ENCODE assay signal across 15 cellular contexts in genomic region chr1:26286064-26286416, GRCh38. TPM values are rescaled to one million over a fixed set of nuclear protein-coding genes. Genes with fewer than 3 reads are reported as not detected.
DNase-seq lines count a peak whose midpoint lies in the region; ATAC-seq, FAIRE-seq and TF ChIP-seq lines count a peak whose summit lies in the region.
"Had no signal": no experiment of that assay in that cellular context is flagged by ENCODE, and none has a peak within 500 bp of the region (broad histone marks: within the 10 kb centered on the region; RNA-seq: fewer than 3 reads in every experiment).

No MANE protein-coding gene starts in this region.

- ATAC-seq in CD8-positive, alpha-beta T cell = no peak
- ATAC-seq in gastrocnemius medialis = no peak

- H4K20me1 ChIP-seq in KMS-11 (ENCODE audit: insufficient read depth) = no peaks in the 10 kb centered on the region

- no peak for TF ChIP-seq POLR2A in gastrocnemius medialis (IDR thresholded peaks at IDR 0.05)

- H3K27ac ChIP-seq in CD8-positive, alpha-beta T cell (ENCODE audit: low read depth, low read length) = peak overlapping the region; percentile 83
- H3K27ac ChIP-seq in KMS-11 (no peak overlapping the region), caudate nucleus (ENCODE audit: low read depth, low read length) (peak overlapping the region; percentile 62), gastrocnemius medialis (peak overlapping the region; percentile 89 to 98 (median 93))
- H3K27ac ChIP-seq: hepatocyte had no signal

- H2AFZ ChIP-seq in KMS-11 (ENCODE audit: low read depth) = no peak overlapping the region
- H2AFZ ChIP-seq: hepatocyte had no signal

- no peak overlapping the region for H3K4me3 Mint-ChIP-seq in CD8-positive, alpha-beta T cell
- no peak overlapping the region for H3K4me3 Mint-ChIP-seq in endothelial cell (ENCODE audit: unreplicated experiment)

- no peak overlapping the region for H3K4me3 ChIP-seq in CD8-positive, alpha-beta T cell (ENCODE audit: low read depth, low read length)
- no peak overlapping the region for H3K4me3 ChIP-seq in KMS-11 (IDR thresholded peaks at IDR 0.05; ENCODE audit: insufficient read depth, low read depth, low read length)
- no peak overlapping the region for H3K4me3 ChIP-seq in gastrocnemius medialis
- H3K4me3 ChIP-seq: hepatocyte had no signal

- POLR2A ChIA-PET in CD8-positive, alpha-beta T cell (lab: Charles Lee) = interaction anchor here (1.0 to 21.5 kb wide), 6 partner anchors 10 to 92 kb away, joined by 3 to 666 read pairs (median 19); partner anchors contain the start of genes CD52 and UBXN11

- no peaks in the 10 kb centered on the region for H3K9me3 Mint-ChIP-seq in CD8-positive, alpha-beta T cell
- no peaks in the 10 kb centered on the region for H3K9me3 Mint-ChIP-seq in endothelial cell (ENCODE audit: unreplicated experiment)

- H3K4me2 ChIP-seq in KMS-11 = no peak overlapping the region
- H3K4me2 ChIP-seq: hepatocyte had no signal

- FAIRE-seq in RCC 7860 (lab: Jason Lieb, UNC) = no peak

- CTCF ChIA-PET in CD8-positive, alpha-beta T cell (lab: Charles Lee) = interaction anchor here (0.9 to 22.3 kb wide), 13 partner anchors 10 to 130 kb away, joined by 4 to 844 read pairs (median 10); partner anchors contain the start of genes CD52 and CEP85

- no peaks in the 10 kb centered on the region for H3K9me3 ChIP-seq in CD8-positive, alpha-beta T cell (ENCODE audit: low read length)
- no peaks in the 10 kb centered on the region for H3K9me3 ChIP-seq in gastrocnemius medialis

- peaks cover 8% of the 10 kb centered on the region for H3K36me3 ChIP-seq in CD8-positive, alpha-beta T cell (ENCODE audit: insufficient read depth, low read length)
- H3K36me3 ChIP-seq in KMS-11 (ENCODE audit: insufficient read depth) = no peaks in the 10 kb centered on the region
- H3K36me3 ChIP-seq in gastrocnemius medialis = peaks cover 0 to 5% of the 10 kb centered on the region in 2 donors

- H3K27ac Mint-ChIP-seq in CD8-positive, alpha-beta T cell = peak overlapping the region; percentile 100
- no peak overlapping the region for H3K27ac Mint-ChIP-seq in endothelial cell (ENCODE audit: unreplicated experiment)
- H3K27ac Mint-ChIP-seq: progenitor cell of endocrine pancreas had no signal

- H3K27me3 ChIP-seq in CD8-positive, alpha-beta T cell (ENCODE audit: insufficient read depth, low read length) = no peaks in the 10 kb centered on the region
- no peaks in the 10 kb centered on the region for H3K27me3 ChIP-seq in KMS-11 (ENCODE audit: insufficient read depth, low read depth)
- no peaks in the 10 kb centered on the region for H3K27me3 ChIP-seq in gastrocnemius medialis
- H3K27me3 ChIP-seq: hepatocyte had no signal

- no peaks in the 10 kb centered on the region; the same call in 1 of the 2 replicates for H3K79me2 ChIP-seq in KMS-11 (ENCODE audit: insufficient read depth, low read depth)

- peaks cover 30% of the 10 kb centered on the region for H3K36me3 Mint-ChIP-seq in CD8-positive, alpha-beta T cell
- H3K36me3 Mint-ChIP-seq in endothelial cell (ENCODE audit: low read depth, unreplicated experiment) = peaks cover 17% of the 10 kb centered on the region

- intact Hi-C loops in CD8-positive, alpha-beta T cell (cut with DNase I, micrococcal nuclease) = loop anchor here in 1 of 2 experiments (5.0 kb wide), 1 partner anchor 91 kb away; no protein-coding TSS in a partner anchor
- intact Hi-C loops in gastrocnemius medialis (cut with DNase I; ENCODE audit: low total_unique reads) = no loop called here

- H3K4me1 Mint-ChIP-seq in CD8-positive, alpha-beta T cell (ENCODE audit: low read depth) = peaks cover 98% of the 10 kb centered on the region
- H3K4me1 Mint-ChIP-seq in endothelial cell (ENCODE audit: unreplicated experiment) = peaks cover 26% of the 10 kb centered on the region

- no peaks in the 10 kb centered on the region for H3K27me3 Mint-ChIP-seq in CD8-positive, alpha-beta T cell (ENCODE audit: low read depth)
- peaks cover 12% of the 10 kb centered on the region for H3K27me3 Mint-ChIP-seq in endothelial cell (ENCODE audit: unreplicated experiment)
- H3K27me3 Mint-ChIP-seq: progenitor cell of endocrine pancreas had no signal

- TF ChIP-seq CTCF in CD8-positive, alpha-beta T cell (IDR thresholded peaks at IDR 0.05) = no peak
- TF ChIP-seq CTCF in KMS-11 (conservative IDR thresholded peaks at IDR 0.05; ENCODE audit: low read depth, low read length) = peak; percentile 33; the same call in 1 of the 2 replicates
- TF ChIP-seq CTCF in gastrocnemius medialis (IDR thresholded peaks at IDR 0.05 in 4 of 5, conservative IDR thresholded peaks at IDR 0.05 in 1 of 5) = peak in 1 of 5 experiments; percentile 5
- no peak for TF ChIP-seq CTCF in endothelial cell (IDR thresholded peaks at IDR 0.05; ENCODE audit: unreplicated experiment)

- in situ Hi-C loops in gastrocnemius medialis (cut with MboI; ENCODE audit: low sequenced_read_pairs in 4 of 4) = loop anchor here in 1 of 4 donors (5.0 kb wide), 1 partner anchor 36 kb away; no protein-coding TSS in a partner anchor

- peaks cover 98% of the 10 kb centered on the region for H3K4me1 ChIP-seq in CD8-positive, alpha-beta T cell (ENCODE audit: insufficient read depth, low read length)
- H3K4me1 ChIP-seq in KMS-11 (ENCODE audit: low read depth, poor library complexity, severe bottlenecking) = no peaks in the 10 kb centered on the region
- H3K4me1 ChIP-seq in gastrocnemius medialis = peaks cover 44 to 52% of the 10 kb centered on the region in 2 donors

- DNase-seq in CD8-positive, alpha-beta T cell = no peak
- DNase-seq in caudate nucleus (lab: John Stamatoyannopoulos, UW) = no peak
- DNase-seq in gastrocnemius medialis = no peak
- no peak for DNase-seq in endothelial cell (ENCODE audit: low spot score)
- no peak for DNase-seq in RCC 7860 (ENCODE audit: low spot score)
- no peak for DNase-seq in epidermal melanocyte (ENCODE audit: insufficient read length, low spot score)
- DNase-seq: anterior cingulate cortex; effector CD8-positive, alpha-beta T cell; Kasumi-1; NCI-H187 treated with DMSO at 0.1 percent for 48 hours; stimulated activated CD4-positive, alpha-beta T cell treated with anti-CD3 and anti-CD28 coated beads, Interleukin-4, amount 100 ng/mL, for 4 hours had no signal

- H3K9ac ChIP-seq in KMS-11 = no peak overlapping the region

RNA-seq across cellular contexts. Expression of gene SH3BGRL3, which starts 6.2 kb away (rescaled TPM):
- total RNA-seq in CD8-positive, alpha-beta T cell = 100 to 1,000 TPM; 187 to 191 TPM
- 10 to 100 TPM; 10.3 to 16.9 (median 13.1) TPM for total RNA-seq in gastrocnemius medialis
- 226 TPM for total RNA-seq in endothelial cell (ENCODE audit: unreplicated experiment)

RNA-seq across cellular contexts. Expression of gene UBXN11, which starts 20.4 kb away (rescaled TPM):
- total RNA-seq in CD8-positive, alpha-beta T cell = 10 to 100 TPM; 28.6 to 33.8 TPM
- total RNA-seq in gastrocnemius medialis (1 to 10 TPM; 2.7 to 3.8 (median 3.4) TPM), endothelial cell (ENCODE audit: unreplicated experiment) (16.0 TPM)

RNA-seq across cellular contexts. Expression of gene CD52, which starts 31.7 kb away (rescaled TPM):
- 100 to 1,000 TPM; 285 to 289 TPM for total RNA-seq in CD8-positive, alpha-beta T cell
- total RNA-seq in gastrocnemius medialis (1 to 10 TPM in 2 of 4 donors, not detected in 2; 1.4 to 2.8 TPM), endothelial cell (ENCODE audit: unreplicated experiment) (21.8 TPM)
- total RNA-seq: lung microvascular endothelial cell had no signal

RNA-seq across cellular contexts. Expression of gene CEP85, which starts 52.0 kb away (rescaled TPM):
- total RNA-seq in CD8-positive, alpha-beta T cell = 1 to 10 TPM; 7.1 TPM
- 10 to 100 TPM; 28.5 to 61.6 (median 41.3) TPM for total RNA-seq in gastrocnemius medialis
- total RNA-seq in endothelial cell (ENCODE audit: unreplicated experiment) = 9.7 TPM

Comparison
In these comparisons a context has a peak if more than half of its experiments do, and no peak if none do; other contexts are left out.
1. RNA of gene SH3BGRL3, which starts 6.2 kb away (total RNA-seq): 226 TPM in endothelial cell (single experiment) and 187 to 191 TPM in CD8-positive, alpha-beta T cell; 10.3 to 16.9 TPM in gastrocnemius medialis; every median in the first group is over 10 times any median in the second.
2. RNA of gene CD52, which starts 31.7 kb away (total RNA-seq): 285 to 289 TPM in CD8-positive, alpha-beta T cell; 21.8 TPM in endothelial cell (single experiment) and 1.4 to 2.8 TPM in gastrocnemius medialis; every median in the first group is over 10 times any median in the second.